8 cellular contexts compared by ENCODE assay signal in genomic region chr21:44869860-44870747, GRCh38. TPM values are rescaled to one million over a fixed set of nuclear protein-coding genes. Genes with fewer than 3 reads are reported as not detected.
DNase-seq lines count a peak whose midpoint lies in the region; ATAC-seq and TF ChIP-seq lines count a peak whose summit lies in the region.

No MANE protein-coding gene starts in this region.

- H3K79me2 ChIP-seq in DND-41 (ENCODE audit: insufficient read depth, low read length), result peaks cover 83% of the 10 kb centered on the region

- H3K36me3 ChIP-seq in DND-41 (ENCODE audit: insufficient read depth, low read length), result peaks cover 26% of the 10 kb centered on the region

- TF ChIP-seq CTCF in DND-41 (IDR thresholded peaks at IDR 0.05; ENCODE audit: borderline replicate concordance, extremely low read depth, low read length, poor library complexity, severe bottlenecking), result no peak

- no peak overlapping the region for H3K27ac ChIP-seq in DND-41 (ENCODE audit: low read length)

- no peaks in the 10 kb centered on the region for H3K9me3 Mint-ChIP-seq in effector memory CD8-positive, alpha-beta T cell
- H3K9me3 Mint-ChIP-seq in natural killer cell treated with Interleukin-12 subunit alpha and Interleukin-12 subunit beta and Interleukin-15 and Interleukin-18, amount 100 ng/mL, for 72 hours, result no peaks in the 10 kb centered on the region

- H3K27me3 Mint-ChIP-seq in effector memory CD8-positive, alpha-beta T cell, result no peaks in the 10 kb centered on the region
- H3K27me3 Mint-ChIP-seq in natural killer cell treated with Interleukin-12 subunit alpha and Interleukin-12 subunit beta and Interleukin-15 and Interleukin-18, amount 100 ng/mL, for 72 hours, result no peaks in the 10 kb centered on the region

- peaks cover 70 to 73% of the 10 kb centered on the region in 2 donors for H3K4me1 Mint-ChIP-seq in effector memory CD8-positive, alpha-beta T cell (ENCODE audit: low read depth in 2 of 2)
- H3K4me1 Mint-ChIP-seq in natural killer cell treated with Interleukin-12 subunit alpha and Interleukin-12 subunit beta and Interleukin-15 and Interleukin-18, amount 100 ng/mL, for 72 hours (ENCODE audit: low read depth in 2 of 2), result peaks cover 70 to 71% of the 10 kb centered on the region in 2 donors

- no peak overlapping the region for H2AFZ ChIP-seq in DND-41 (ENCODE audit: low read depth, low read length)

- H3K4me3 Mint-ChIP-seq in effector memory CD8-positive, alpha-beta T cell, result peak overlapping the region; percentile 96 to 97
- H3K4me3 Mint-ChIP-seq in natural killer cell treated with Interleukin-12 subunit alpha and Interleukin-12 subunit beta and Interleukin-15 and Interleukin-18, amount 100 ng/mL, for 72 hours, result peak overlapping the region; percentile 60

- DNase-seq in DND-41 (no peak), RKO (ENCODE audit: low spot score) (peak; percentile 90), NCI-H1092 treated with DMSO at 0.1 percent for 48 hours (lab: John Stamatoyannopoulos, UW) (no peak), AML-193 (lab: John Stamatoyannopoulos, UW) (no peak), DMS 273 (lab: John Stamatoyannopoulos, UW; ENCODE audit: unreplicated experiment) (no peak)
- no peak for DNase-seq in effector memory CD8-positive, alpha-beta T cell
- DNase-seq in natural killer cell treated with Interleukin-12 subunit alpha and Interleukin-12 subunit beta and Interleukin-15 and Interleukin-18, amount 100 ng/mL, for 72 hours (ENCODE audit: low spot score), result no peak

- peaks cover 12% of the 10 kb centered on the region for H3K27me3 ChIP-seq in DND-41 (ENCODE audit: insufficient read depth, low read length, poor library complexity)

- no peak overlapping the region for H3K4me3 ChIP-seq in DND-41 (ENCODE audit: low read depth in 1 of 2, low read length in 2 of 2)

- H3K9me3 ChIP-seq in DND-41 (ENCODE audit: insufficient read depth, low read length, severe bottlenecking), result no peaks in the 10 kb centered on the region

- ATAC-seq in DND-41 (ENCODE audit: insufficient read depth, low read depth) (no peak), GM21825 (IDR thresholded peaks at IDR 0.05; ENCODE audit: unreplicated experiment) (no peak)
- ATAC-seq in effector memory CD8-positive, alpha-beta T cell (replicated peaks), result peak; percentile 10
- no peak for ATAC-seq in natural killer cell treated with Interleukin-12 subunit alpha and Interleukin-12 subunit beta and Interleukin-15 and Interleukin-18, amount 100 ng/mL, for 72 hours

- H3K4me2 ChIP-seq in DND-41 (ENCODE audit: insufficient read depth, low read length), result peak overlapping the region; percentile 99; the same call in 1 of the 2 replicates

- peaks cover 27% of the 10 kb centered on the region for H3K36me3 Mint-ChIP-seq in effector memory CD8-positive, alpha-beta T cell (ENCODE audit: insufficient read depth)
- H3K36me3 Mint-ChIP-seq in natural killer cell treated with Interleukin-12 subunit alpha and Interleukin-12 subunit beta and Interleukin-15 and Interleukin-18, amount 100 ng/mL, for 72 hours, result no peaks in the 10 kb centered on the region

- H3K9ac ChIP-seq in DND-41 (ENCODE audit: low read depth, low read length), result no peak overlapping the region

- H4K20me1 ChIP-seq in DND-41 (ENCODE audit: insufficient read depth, low read length), result peaks cover 76% of the 10 kb centered on the region

- H3K27ac Mint-ChIP-seq in effector memory CD8-positive, alpha-beta T cell, result peak overlapping the region; percentile 66 to 86
- peak overlapping the region in 1 of 2 donors; percentile 66 for H3K27ac Mint-ChIP-seq in natural killer cell treated with Interleukin-12 subunit alpha and Interleukin-12 subunit beta and Interleukin-15 and Interleukin-18, amount 100 ng/mL, for 72 hours

- peaks cover 76% of the 10 kb centered on the region for H3K4me1 ChIP-seq in DND-41 (ENCODE audit: insufficient read depth, low read length)

RNA-seq across cellular contexts. Expression of gene PTTG1IP, which starts 3.4 kb away (rescaled TPM):
- 10 to 100 TPM; 69.4 to 81.7 TPM for total RNA-seq in natural killer cell treated with Interleukin-12 subunit alpha and Interleukin-12 subunit beta and Interleukin-15 and Interleukin-18, amount 100 ng/mL, for 72 hours

RNA-seq across cellular contexts. Expression of gene ITGB2, which starts 50.6 kb away (rescaled TPM):
- total RNA-seq in natural killer cell treated with Interleukin-12 subunit alpha and Interleukin-12 subunit beta and Interleukin-15 and Interleukin-18, amount 100 ng/mL, for 72 hours, result 1,000 to 10,000 TPM in 1 of 2 donors, 100 to 1,000 TPM in 1; 448 to 1,246 TPM

RNA-seq across cellular contexts. Expression of gene SUMO3, which starts 52.2 kb away (rescaled TPM):
- total RNA-seq in natural killer cell treated with Interleukin-12 subunit alpha and Interleukin-12 subunit beta and Interleukin-15 and Interleukin-18, amount 100 ng/mL, for 72 hours, result 10 to 100 TPM; 50.1 to 53.9 TPM
